Comparison of ENCODE assay signal across 8 cellular contexts in genomic region chr13:29925457-29925856, GRCh38.
DNase-seq lines count a peak whose midpoint lies in the region; ATAC-seq and TF ChIP-seq lines count a peak whose summit lies in the region.

No MANE protein-coding gene starts in this region.

- H3K79me2 ChIP-seq in mesendoderm (ENCODE audit: control insufficient read depth, insufficient read depth, low read length): no peaks in the 10 kb centered on the region
- no peaks in the 10 kb centered on the region for H3K79me2 ChIP-seq in neural progenitor cell (ENCODE audit: low read depth)

- no peak overlapping the region for H2BK120ac ChIP-seq in mesendoderm (ENCODE audit: low read depth, low read length)

- H3K4me1 Mint-ChIP-seq in neural progenitor cell: peaks cover 17% of the 10 kb centered on the region

- H4K20me1 ChIP-seq in neural progenitor cell (ENCODE audit: low read depth): no peaks in the 10 kb centered on the region

- no peak overlapping the region for H2BK5ac ChIP-seq in mesendoderm (ENCODE audit: low read length)

- H3K4me3 ChIP-seq in breast epithelium: no peak overlapping the region
- H3K4me3 ChIP-seq in mesendoderm (ENCODE audit: low read length): no peak overlapping the region
- no peak overlapping the region for H3K4me3 ChIP-seq in neural progenitor cell

- H4K5ac ChIP-seq in mesendoderm (ENCODE audit: low read length): no peak overlapping the region

- H2AFZ ChIP-seq in neural progenitor cell (replicated peaks): no peak overlapping the region

- no peak overlapping the region for H3K18ac ChIP-seq in mesendoderm (ENCODE audit: low read length)

- no peak overlapping the region for H3K27ac Mint-ChIP-seq in neural progenitor cell

- intact Hi-C loops in breast epithelium (cut with DNase I; ENCODE audit: low total_unique reads): no loop called here

- DNase-seq in AML-193 (lab: John Stamatoyannopoulos, UW) (peak; percentile 63 to 70), NCI-H2029 (lab: John Stamatoyannopoulos, UW) (peak; percentile 72), breast epithelium (ENCODE audit: low spot score in 2 of 2) (peak; percentile 72 to 92), mesendoderm (no peak), neural progenitor cell (ENCODE audit: low spot score) (no peak), NCI-H187 (lab: John Stamatoyannopoulos, UW) (no peak), HK-2 (ENCODE audit: unreplicated experiment) (no peak)

- H3K9me3 ChIP-seq in breast epithelium: no peaks in the 10 kb centered on the region
- H3K9me3 ChIP-seq in neural progenitor cell (ENCODE audit: low read depth): no peaks in the 10 kb centered on the region

- H3K27me3 Mint-ChIP-seq in neural progenitor cell (ENCODE audit: insufficient read depth, low read depth): peaks cover 7% of the 10 kb centered on the region

- WGBS in mesendoderm (ENCODE audit: extremely low coverage, insufficient coverage, low lambda C conversion rate): no CpG with 5 or more reads among the region's 3 CpGs

- H3F3A ChIP-seq in neural progenitor cell (ENCODE audit: low read depth): no peaks in the 10 kb centered on the region

- H3K4me2 ChIP-seq in mesendoderm (ENCODE audit: low read length): no peak overlapping the region
- no peak overlapping the region for H3K4me2 ChIP-seq in neural progenitor cell

- H3K36me3 ChIP-seq in breast epithelium (no peaks in the 10 kb centered on the region), mesendoderm (ENCODE audit: control insufficient read depth, insufficient read depth, low read length) (no peaks in the 10 kb centered on the region), neural progenitor cell (no peaks in the 10 kb centered on the region)

- H3K4me1 ChIP-seq in breast epithelium (peaks cover 4 to 25% of the 10 kb centered on the region in 2 donors), mesendoderm (ENCODE audit: control insufficient read depth, low read depth, low read length) (peaks cover 8% of the 10 kb centered on the region), neural progenitor cell (peaks cover 3% of the 10 kb centered on the region)

- no peak overlapping the region for H3K4me3 Mint-ChIP-seq in neural progenitor cell

- no peak for ATAC-seq in HG02884 (IDR thresholded peaks at IDR 0.05; ENCODE audit: unreplicated experiment)

- no peak overlapping the region for H2BK15ac ChIP-seq in mesendoderm (replicated peaks; ENCODE audit: low read depth)

- TF ChIP-seq POLR2A in breast epithelium (IDR thresholded peaks at IDR 0.05): no peak

- H3K23ac ChIP-seq in mesendoderm (ENCODE audit: low read length): no peak overlapping the region

- peak overlapping the region; percentile 50 for H3K56ac ChIP-seq in mesendoderm (ENCODE audit: low read length)

- no peak overlapping the region for H2AK5ac ChIP-seq in mesendoderm (ENCODE audit: low read length)

- TF ChIP-seq CTCF in breast epithelium (IDR thresholded peaks at IDR 0.05) (no peak), neural progenitor cell (IDR thresholded peaks at IDR 0.05) (no peak)

- H4K8ac ChIP-seq in mesendoderm (ENCODE audit: low read depth, low read length): no peak overlapping the region

- H3K4ac ChIP-seq in mesendoderm (ENCODE audit: low read depth, low read length): no peak overlapping the region

- no peaks in the 10 kb centered on the region for H3K36me3 Mint-ChIP-seq in neural progenitor cell

- H3K27me3 ChIP-seq in breast epithelium (no peaks in the 10 kb centered on the region), mesendoderm (ENCODE audit: insufficient read depth, low read length, poor library complexity) (no peaks in the 10 kb centered on the region), neural progenitor cell (no peaks in the 10 kb centered on the region)

- peak overlapping the region; percentile 94 to 95 for H3K27ac ChIP-seq in breast epithelium
- no peak overlapping the region for H3K27ac ChIP-seq in mesendoderm (ENCODE audit: low read depth, low read length)
- H3K27ac ChIP-seq in neural progenitor cell: no peak overlapping the region

- H3K79me1 ChIP-seq in mesendoderm (ENCODE audit: low read length): no peaks in the 10 kb centered on the region

- no peak overlapping the region for H3K9ac ChIP-seq in mesendoderm (ENCODE audit: low read length)
- no peak overlapping the region for H3K9ac ChIP-seq in neural progenitor cell

- H3K9me3 Mint-ChIP-seq in neural progenitor cell: no peaks in the 10 kb centered on the region

Comparison
In these comparisons a context has a peak if more than half of its experiments do, and no peak if none do; other contexts are left out.
1. DNase-seq: peak in AML-193 (2 of 2), NCI-H2029 (single experiment) and breast epithelium (2 of 2); none in mesendoderm (single experiment), neural progenitor cell (single experiment), NCI-H187 (0 of 2) and HK-2 (single experiment).
2. H3K27ac ChIP-seq: peak in breast epithelium (2 of 2); none in mesendoderm (single experiment) and neural progenitor cell (single experiment).